8 cellular contexts compared by ENCODE assay signal in genomic region chr11:45846974-45847907, GRCh38. TPM values are rescaled to one million over a fixed set of nuclear protein-coding genes. Genes with fewer than 3 reads are reported as not detected.
DNase-seq lines count a peak whose midpoint lies in the region; ATAC-seq lines count a peak whose summit lies in the region.

CRY2 (plus strand) TSS chr11:45847475; CDS start chr11:45847491, 16 bp downstream.

- no peaks in the 10 kb centered on the region for H3K27me3 ChIP-seq in BLaER1

- peaks cover 45% of the 10 kb centered on the region for H4K20me1 ChIP-seq in BLaER1

- DNase-seq in NCI-H69 (lab: John Stamatoyannopoulos, UW) (peak; percentile 99), cortex of kidney (lab: John Stamatoyannopoulos, UW) (peak; percentile 88), left kidney (ENCODE audit: low read depth, low spot score) (peak; percentile 99)
- DNase-seq in activated CD4-positive, alpha-beta T cell treated with anti-CD3 and anti-CD28 coated beads, Interleukin-2, amount 10 ng/mL, durations not matched to agents 7 days and 5 days: peak; percentile 98
- DNase-seq in stimulated activated CD4-positive, alpha-beta T cell treated with anti-CD3 and anti-CD28 coated beads, Interleukin-2, amount 100 ng/mL, for 24 hours: peak; percentile 100

- H3K4me3 ChIP-seq in BLaER1: peak within 1 kb of the TSS; percentile 78

- H3K9me3 Mint-ChIP-seq in activated CD4-positive, alpha-beta T cell treated with anti-CD3 and anti-CD28 coated beads, Interleukin-2, amount 10 ng/mL, durations not matched to agents 7 days and 5 days: no peaks in the 10 kb centered on the region

- H3K4me3 Mint-ChIP-seq in activated CD4-positive, alpha-beta T cell treated with anti-CD3 and anti-CD28 coated beads, Interleukin-2, amount 10 ng/mL, durations not matched to agents 7 days and 5 days: peak within 1 kb of the TSS; percentile 79

- H3K4me2 ChIP-seq in BLaER1: peak within 1 kb of the TSS; percentile 83

- H3K27ac ChIP-seq in BLaER1: peak within 1 kb of the TSS; percentile 66

- H3K36me3 ChIP-seq in BLaER1: no peaks in the 10 kb centered on the region; the same call in 1 of the 2 replicates

- peak within 1 kb of the TSS; percentile 82 for H3K9ac ChIP-seq in BLaER1

- CTCF ChIA-PET in activated CD4-positive, alpha-beta T cell treated with anti-CD3 and anti-CD28 coated beads, Interleukin-2, amount 10 ng/mL, durations not matched to agents 7 days and 5 days (lab: Charles Lee): interaction anchor here (1.0 to 2.5 kb wide), 4 partner anchors 11 to 76 kb away, joined by 3 to 8 read pairs (median 4); no protein-coding TSS in a partner anchor

- H3K9me3 ChIP-seq in BLaER1: no peaks in the 10 kb centered on the region

- POLR2A ChIA-PET in activated CD4-positive, alpha-beta T cell treated with anti-CD3 and anti-CD28 coated beads, Interleukin-2, amount 10 ng/mL, durations not matched to agents 7 days and 5 days (lab: Charles Lee): interaction anchor here (0.6 to 1.3 kb wide), 2 partner anchors 42 to 134 kb away, joined by 3 to 8 read pairs; partner anchors contain the start of gene SLC35C1

- no peaks in the 10 kb centered on the region for H3K36me3 Mint-ChIP-seq in activated CD4-positive, alpha-beta T cell treated with anti-CD3 and anti-CD28 coated beads, Interleukin-2, amount 10 ng/mL, durations not matched to agents 7 days and 5 days (ENCODE audit: low read depth)

- ATAC-seq in GM19328 (IDR thresholded peaks at IDR 0.05; ENCODE audit: unreplicated experiment) (peak; percentile 92), HG03520 (IDR thresholded peaks at IDR 0.05; ENCODE audit: unreplicated experiment) (peak; percentile 88)

- H3K27me3 Mint-ChIP-seq in activated CD4-positive, alpha-beta T cell treated with anti-CD3 and anti-CD28 coated beads, Interleukin-2, amount 10 ng/mL, durations not matched to agents 7 days and 5 days: peaks cover 9% of the 10 kb centered on the region

- peak within 1 kb of the TSS; percentile 94 for H3K27ac Mint-ChIP-seq in activated CD4-positive, alpha-beta T cell treated with anti-CD3 and anti-CD28 coated beads, Interleukin-2, amount 10 ng/mL, durations not matched to agents 7 days and 5 days

- H3K4me1 Mint-ChIP-seq in activated CD4-positive, alpha-beta T cell treated with anti-CD3 and anti-CD28 coated beads, Interleukin-2, amount 10 ng/mL, durations not matched to agents 7 days and 5 days: peaks cover 56% of the 10 kb centered on the region

- peaks cover 27% of the 10 kb centered on the region for H3K4me1 ChIP-seq in BLaER1

RNA-seq across cellular contexts. Expression of gene CRY2, which starts in this region (rescaled TPM):
- 10 to 100 TPM; 25.6 to 26.3 TPM for total RNA-seq in activated CD4-positive, alpha-beta T cell treated with anti-CD3 and anti-CD28 coated beads, Interleukin-2, amount 10 ng/mL, durations not matched to agents 7 days and 5 days

Comparison
In these comparisons a context has a peak if more than half of its experiments do, and no peak if none do; other contexts are left out.
1. Peak in every context shown above with its lines: DNase-seq, ATAC-seq, H3K4me3 ChIP-seq and H3K27ac ChIP-seq.